19 cellular contexts compared by ENCODE assay signal in genomic region chr20:3801299-3801698, GRCh38. TPM values are rescaled to one million over a fixed set of nuclear protein-coding genes. Genes with fewer than 3 reads are reported as not detected.
A peak's percentile ranks its signal among the peaks of the same experiment; 100 is the strongest.
DNase-seq lines count a peak whose midpoint lies in the region; ATAC-seq and TF ChIP-seq lines count a peak whose summit lies in the region.
"Had no signal": no experiment of that assay in that cellular context is flagged by ENCODE, and none has a peak within 500 bp of the region (broad histone marks: within the 10 kb centered on the region; RNA-seq: fewer than 3 reads in every experiment).

No MANE protein-coding gene starts in this region.

- peaks cover 61% of the 10 kb centered on the region for H3K79me2 ChIP-seq in fibroblast of lung (ENCODE audit: control insufficient read depth, insufficient read depth, low read length)

- peak overlapping the region; percentile 4 for H3K9ac ChIP-seq in fibroblast of lung (ENCODE audit: insufficient read depth, low read length)
- H3K9ac ChIP-seq: neural progenitor cell had no signal

- no peaks in the 10 kb centered on the region for H3K9me3 ChIP-seq in fibroblast of lung (ENCODE audit: control insufficient read depth, insufficient read depth, low read depth, low read length)
- H3K9me3 ChIP-seq in gastrocnemius medialis: no peaks in the 10 kb centered on the region
- H3K9me3 ChIP-seq: uterus had no signal

- TF ChIP-seq POLR2A in gastrocnemius medialis (IDR thresholded peaks at IDR 0.05): no peak

- no peaks in the 10 kb centered on the region for H4K20me1 ChIP-seq in fibroblast of lung (ENCODE audit: control insufficient read depth, extremely low read depth, insufficient read depth, low read length)

- DNase-seq in activated T-cell treated with anti-CD3 and anti-CD28 coated beads, Interleukin-2, amount 50 U/mL, for 72 hours: no peak
- no peak for DNase-seq in activated T-cell treated with anti-CD3 and anti-CD28 coated beads for 4 hours
- DNase-seq in RWPE1 (ENCODE audit: low spot score): no peak
- DNase-seq in fibroblast of lung (ENCODE audit: low read depth in 2 of 2): no peak
- DNase-seq in stimulated activated naive B cell treated with anti-CD40 and anti-IgM and Interleukin-4, amounts not matched to agents 10 μg/mL and 1 μg/mL and 100 μg/mL, for 72 hours: no peak
- no peak for DNase-seq in cardiac septum (ENCODE audit: low spot score)
- DNase-seq in gastrocnemius medialis: no peak
- DNase-seq in type B pancreatic cell (ENCODE audit: extremely low spot score, unreplicated experiment): no peak
- DNase-seq: amniotic stem cell; NCI-H1930; NCI-H510A treated with DMSO at 0.1 percent for 48 hours; stimulated activated CD4-positive, alpha-beta T cell treated with anti-CD3 and anti-CD28 coated beads, Interleukin-12 subunit alpha, Interleukin-12 subunit beta, amount 100 ng/mL, for 4 hours; stimulated activated naive CD4-positive, alpha-beta T cell treated with Interleukin-2 at 50 U/mL for 16 hours; uterus; WERI-Rb-1 had no signal

- H3K27me3 ChIP-seq in fibroblast of lung (ENCODE audit: control insufficient read depth, insufficient read depth, low read length): no peaks in the 10 kb centered on the region
- no peaks in the 10 kb centered on the region for H3K27me3 ChIP-seq in gastrocnemius medialis
- H3K27me3 ChIP-seq: uterus had no signal

- POLR2A ChIA-PET in RWPE1 (lab: Yijun Ruan, JAX; ENCODE audit: low non-redundant PET): no interaction called here

- H3K9me3 Mint-ChIP-seq in activated T-cell treated with anti-CD3 and anti-CD28 coated beads, Interleukin-2, amount 50 U/mL, for 72 hours: no peaks in the 10 kb centered on the region
- no peaks in the 10 kb centered on the region for H3K9me3 Mint-ChIP-seq in stimulated activated naive B cell treated with anti-CD40 and anti-IgM and Interleukin-4, amounts not matched to agents 10 μg/mL and 1 μg/mL and 100 μg/mL, for 72 hours
- H3K9me3 Mint-ChIP-seq in type B pancreatic cell: no peaks in the 10 kb centered on the region
- H3K9me3 Mint-ChIP-seq: endodermal cell, neural progenitor cell had no signal

- H3K27ac ChIP-seq in RWPE1 (peak overlapping the region; percentile 100), fibroblast of lung (ENCODE audit: insufficient read depth, low read length) (no peak overlapping the region), gastrocnemius medialis (no peak overlapping the region)
- H3K27ac ChIP-seq: neural progenitor cell, uterus, WERI-Rb-1 had no signal

- H3K4me1 ChIP-seq in fibroblast of lung (ENCODE audit: control insufficient read depth, extremely low read depth, insufficient read depth, low read length) (peaks cover 40% of the 10 kb centered on the region), gastrocnemius medialis (peaks cover 9 to 12% of the 10 kb centered on the region in 2 donors)

- no peak overlapping the region for H2AFZ ChIP-seq in fibroblast of lung (ENCODE audit: low read length)
- H2AFZ ChIP-seq: neural progenitor cell had no signal

- in situ Hi-C loops in gastrocnemius medialis (cut with MboI; ENCODE audit: low sequenced_read_pairs in 4 of 4): no loop called here

- H3K36me3 ChIP-seq in fibroblast of lung (ENCODE audit: control insufficient read depth, insufficient read depth, low read length) (peaks cover 65% of the 10 kb centered on the region), gastrocnemius medialis (no peaks in the 10 kb centered on the region)
- H3K36me3 ChIP-seq: neural progenitor cell, uterus had no signal

- H3K4me2 ChIP-seq in fibroblast of lung (ENCODE audit: extremely low read depth, insufficient read depth, low read length): no peak overlapping the region
- H3K4me2 ChIP-seq: neural progenitor cell had no signal

- TF ChIP-seq CTCF in RWPE1 (conservative IDR thresholded peaks at IDR 0.05; ENCODE audit: low read depth): no peak
- TF ChIP-seq CTCF in fibroblast of lung (conservative IDR thresholded peaks at IDR 0.05 in 1 of 2, IDR thresholded peaks at IDR 0.05 in 1 of 2; ENCODE audit: low read depth in 1 of 2, low read length in 2 of 2): no peak
- TF ChIP-seq CTCF in gastrocnemius medialis (IDR thresholded peaks at IDR 0.05 in 4 of 5, conservative IDR thresholded peaks at IDR 0.05 in 1 of 5): no peak
- no peak for TF ChIP-seq CTCF in type B pancreatic cell (conservative IDR thresholded peaks at IDR 0.05)

- H3K36me3 Mint-ChIP-seq in activated T-cell treated with anti-CD3 and anti-CD28 coated beads, Interleukin-2, amount 50 U/mL, for 72 hours (ENCODE audit: insufficient read depth in 2 of 2): peaks cover 11 to 40% of the 10 kb centered on the region in 2 donors
- peaks cover 30 to 38% of the 10 kb centered on the region in 2 donors for H3K36me3 Mint-ChIP-seq in stimulated activated naive B cell treated with anti-CD40 and anti-IgM and Interleukin-4, amounts not matched to agents 10 μg/mL and 1 μg/mL and 100 μg/mL, for 72 hours
- H3K36me3 Mint-ChIP-seq in type B pancreatic cell: peaks cover 24% of the 10 kb centered on the region

- H3K27ac Mint-ChIP-seq in activated T-cell treated with anti-CD3 and anti-CD28 coated beads, Interleukin-2, amount 50 U/mL, for 72 hours: peak overlapping the region; percentile 51
- H3K27ac Mint-ChIP-seq in stimulated activated naive B cell treated with anti-CD40 and anti-IgM and Interleukin-4, amounts not matched to agents 10 μg/mL and 1 μg/mL and 100 μg/mL, for 72 hours: peak overlapping the region; percentile 37
- H3K27ac Mint-ChIP-seq in type B pancreatic cell: no peak overlapping the region

- H3K4me3 ChIP-seq in fibroblast of lung (replicated peaks in 1 of 4; ENCODE audit: control extremely low read depth in 1 of 4, insufficient read depth in 1 of 4, low read depth in 3 of 4, low read length in 4 of 4) (no peak overlapping the region), gastrocnemius medialis (no peak overlapping the region)
- H3K4me3 ChIP-seq: neural progenitor cell, uterus had no signal

- CTCF ChIA-PET in RWPE1 (lab: Yijun Ruan, JAX): interaction anchor here (2.5 kb wide), 1 partner anchor 17 kb away, joined by 10 read pairs; no protein-coding TSS in a partner anchor

- peak; percentile 9 to 38 for ATAC-seq in activated T-cell treated with anti-CD3 and anti-CD28 coated beads, Interleukin-2, amount 50 U/mL, for 72 hours (replicated peaks in 1 of 2)
- no peak for ATAC-seq in stimulated activated naive B cell treated with anti-CD40 and anti-IgM and Interleukin-4, amounts not matched to agents 10 μg/mL and 1 μg/mL and 100 μg/mL, for 72 hours (replicated peaks)
- no peak for ATAC-seq in gastrocnemius medialis
- ATAC-seq: Right ventricle myocardium inferior had no signal

- H3K4me1 Mint-ChIP-seq in activated T-cell treated with anti-CD3 and anti-CD28 coated beads, Interleukin-2, amount 50 U/mL, for 72 hours (ENCODE audit: low read depth): peaks cover 62% of the 10 kb centered on the region
- H3K4me1 Mint-ChIP-seq in stimulated activated naive B cell treated with anti-CD40 and anti-IgM and Interleukin-4, amounts not matched to agents 10 μg/mL and 1 μg/mL and 100 μg/mL, for 72 hours: peaks cover 58 to 79% of the 10 kb centered on the region in 2 donors
- H3K4me1 Mint-ChIP-seq in type B pancreatic cell (ENCODE audit: unreplicated experiment): peaks cover 38% of the 10 kb centered on the region

- intact Hi-C loops in cardiac septum (cut with DNase I) (no loop called here), gastrocnemius medialis (cut with DNase I; ENCODE audit: low total_unique reads) (no loop called here)

- H3K27me3 Mint-ChIP-seq in activated T-cell treated with anti-CD3 and anti-CD28 coated beads, Interleukin-2, amount 50 U/mL, for 72 hours (ENCODE audit: low read depth): no peaks in the 10 kb centered on the region
- H3K27me3 Mint-ChIP-seq in stimulated activated naive B cell treated with anti-CD40 and anti-IgM and Interleukin-4, amounts not matched to agents 10 μg/mL and 1 μg/mL and 100 μg/mL, for 72 hours: no peaks in the 10 kb centered on the region
- H3K27me3 Mint-ChIP-seq in type B pancreatic cell: no peaks in the 10 kb centered on the region

- no peak overlapping the region for H3K4me3 Mint-ChIP-seq in activated T-cell treated with anti-CD3 and anti-CD28 coated beads, Interleukin-2, amount 50 U/mL, for 72 hours
- no peak overlapping the region for H3K4me3 Mint-ChIP-seq in stimulated activated naive B cell treated with anti-CD40 and anti-IgM and Interleukin-4, amounts not matched to agents 10 μg/mL and 1 μg/mL and 100 μg/mL, for 72 hours
- no peak overlapping the region for H3K4me3 Mint-ChIP-seq in type B pancreatic cell
- H3K4me3 Mint-ChIP-seq: endodermal cell, neural progenitor cell had no signal

RNA-seq across cellular contexts. Expression of gene CDC25B, which starts 5.2 kb away (rescaled TPM):
- 100 to 1,000 TPM; 121 to 128 TPM for total RNA-seq in activated T-cell treated with anti-CD3 and anti-CD28 coated beads, Interleukin-2, amount 50 U/mL, for 72 hours
- total RNA-seq in fibroblast of lung (49.3 and 62.1 TPM in 2 replicates), cardiac septum (9.4 TPM), gastrocnemius medialis (10 to 100 TPM in 2 of 4 donors, 1 to 10 TPM in 2; 2.3 to 17.3 (median 10.1) TPM), type B pancreatic cell (ENCODE audit: low replicate concordance) (34.8 and 51.1 TPM in 2 replicates)
- 38.2 and 86.1 TPM in 2 replicates for polyA plus RNA-seq in fibroblast of lung
- polyA plus RNA-seq in fibroblast of lung (2012): 51.8 and 121 TPM in 2 replicates
- polyA minus RNA-seq in fibroblast of lung (ENCODE audit: low replicate concordance): 88.0 and 238 TPM in 2 replicates

RNA-seq across cellular contexts. Expression of gene CENPB, which starts 14.8 kb away (rescaled TPM):
- total RNA-seq in activated T-cell treated with anti-CD3 and anti-CD28 coated beads, Interleukin-2, amount 50 U/mL, for 72 hours: 10 to 100 TPM; 30.4 to 31.5 TPM
- total RNA-seq in fibroblast of lung: 106 TPM in 2 replicates
- 32.6 and 52.7 TPM in 2 replicates for polyA plus RNA-seq in fibroblast of lung
- 71.6 and 118 TPM in 2 replicates for polyA plus RNA-seq in fibroblast of lung (2012)
- 78.5 and 104 TPM in 2 replicates for polyA minus RNA-seq in fibroblast of lung (ENCODE audit: low replicate concordance)
- 79.8 TPM for total RNA-seq in cardiac septum
- 100 to 1,000 TPM in 3 of 4 donors, 10 to 100 TPM in 1; 67.5 to 186 (median 143) TPM for total RNA-seq in gastrocnemius medialis
- 63.2 and 68.7 TPM in 2 replicates for total RNA-seq in type B pancreatic cell (ENCODE audit: low replicate concordance)

RNA-seq across cellular contexts. Expression of gene AP5S1, which starts 19.0 kb away (rescaled TPM):
- total RNA-seq in activated T-cell treated with anti-CD3 and anti-CD28 coated beads, Interleukin-2, amount 50 U/mL, for 72 hours: 10 to 100 TPM; 10.3 to 13.7 TPM
- 10.0 and 17.8 TPM in 2 replicates for total RNA-seq in fibroblast of lung
- polyA plus RNA-seq in fibroblast of lung: 11.8 and 12.2 TPM in 2 replicates
- 18.1 and 21.4 TPM in 2 replicates for polyA plus RNA-seq in fibroblast of lung (2012)
- 64.9 and 68.7 TPM in 2 replicates for polyA minus RNA-seq in fibroblast of lung (ENCODE audit: low replicate concordance)
- total RNA-seq in cardiac septum: 12.5 TPM
- total RNA-seq in gastrocnemius medialis: 10 to 100 TPM; 11.6 to 20.9 (median 17.3) TPM
- 10.4 and 11.1 TPM in 2 replicates for total RNA-seq in type B pancreatic cell (ENCODE audit: low replicate concordance)

RNA-seq across cellular contexts. Expression of gene SPEF1, which starts 20.1 kb away (rescaled TPM):
- under 1 TPM; 0.48 to 0.49 TPM for total RNA-seq in activated T-cell treated with anti-CD3 and anti-CD28 coated beads, Interleukin-2, amount 50 U/mL, for 72 hours
- total RNA-seq in fibroblast of lung (under 0.01 and 0.17 TPM in 2 replicates), cardiac septum (not detected), gastrocnemius medialis (not detected), type B pancreatic cell (ENCODE audit: low replicate concordance) (0.55 and 3.0 TPM in 2 replicates)
- polyA plus RNA-seq in fibroblast of lung: 0.06 and 0.07 TPM in 2 replicates
- 0.09 and 0.10 TPM in 2 replicates for polyA plus RNA-seq in fibroblast of lung (2012)
- polyA minus RNA-seq in fibroblast of lung (ENCODE audit: low replicate concordance): not detected in 2 replicates
- total RNA-seq: kidney epithelial cell had no signal

RNA-seq across cellular contexts. Expression of gene ADISSP, which starts 33.7 kb away (rescaled TPM):
- 10 to 100 TPM; 26.3 to 35.8 TPM for total RNA-seq in activated T-cell treated with anti-CD3 and anti-CD28 coated beads, Interleukin-2, amount 50 U/mL, for 72 hours
- total RNA-seq in fibroblast of lung: 17.2 and 23.5 TPM in 2 replicates
- polyA plus RNA-seq in fibroblast of lung: 17.0 and 44.3 TPM in 2 replicates
- 28.8 and 87.6 TPM in 2 replicates for polyA plus RNA-seq in fibroblast of lung (2012)
- 33.0 and 127 TPM in 2 replicates for polyA minus RNA-seq in fibroblast of lung (ENCODE audit: low replicate concordance)
- total RNA-seq in cardiac septum: 9.9 TPM
- total RNA-seq in gastrocnemius medialis: 10 to 100 TPM in 2 of 4 donors, 1 to 10 TPM in 2; 5.9 to 16.4 (median 9.6) TPM
- total RNA-seq in type B pancreatic cell (ENCODE audit: low replicate concordance): 21.7 and 49.4 TPM in 2 replicates

Comparison
In these comparisons a context has a peak if more than half of its experiments do, and no peak if none do; other contexts are left out.
1. ATAC-seq: peak in activated T-cell treated with anti-CD3 and anti-CD28 coated beads, Interleukin-2, amount 50 U/mL, for 72 hours (2 of 2); none in stimulated activated naive B cell treated with anti-CD40 and anti-IgM and Interleukin-4, amounts not matched to agents 10 μg/mL and 1 μg/mL and 100 μg/mL, for 72 hours (0 of 2) and gastrocnemius medialis (0 of 2).